26 cellular contexts compared by ENCODE assay signal in genomic region chrX:8841911-8842310, GRCh38. TPM values are rescaled to one million over a fixed set of nuclear protein-coding genes. Genes with fewer than 3 reads are reported as not detected.
DNase-seq lines count a peak whose midpoint lies in the region; ATAC-seq, FAIRE-seq and TF ChIP-seq lines count a peak whose summit lies in the region.
"Had no signal": no experiment of that assay in that cellular context is flagged by ENCODE, and none has a peak within 500 bp of the region (broad histone marks: within the 10 kb centered on the region; RNA-seq: fewer than 3 reads in every experiment).

No MANE protein-coding gene starts in this region.

- H3K4me2 ChIP-seq in A549 (no peak overlapping the region), astrocyte (ENCODE audit: low read length) (no peak overlapping the region)
- H3K4me2 ChIP-seq: BLaER1 treated with 17β-estradiol and CSF1 and Interleukin-3, amounts not matched to agents 10 nM and 100 nM; KMS-11 had no signal

- H3K36me3 ChIP-seq in astrocyte (ENCODE audit: insufficient read depth, low read length), result no peaks in the 10 kb centered on the region
- no peaks in the 10 kb centered on the region for H3K36me3 ChIP-seq in colonic mucosa
- H3K36me3 ChIP-seq: BLaER1 treated with 17β-estradiol and CSF1 and Interleukin-3, amounts not matched to agents 10 nM and 100 nM had no signal

- H3K4me1 ChIP-seq in A549 (peaks cover 27% of the 10 kb centered on the region), astrocyte (ENCODE audit: insufficient read depth, low read length) (peaks cover 5% of the 10 kb centered on the region), colonic mucosa (no peaks in the 10 kb centered on the region)
- H3K4me1 ChIP-seq: BLaER1 treated with 17β-estradiol and CSF1 and Interleukin-3, amounts not matched to agents 10 nM and 100 nM had no signal

- no peak for TF ChIP-seq EP300 in A549 (IDR thresholded peaks at IDR 0.05)

- no peak overlapping the region for H3K27ac Mint-ChIP-seq in astrocyte (ENCODE audit: unreplicated experiment)
- H3K27ac Mint-ChIP-seq: CD4-positive, alpha-beta T cell had no signal

- no peak for TF ChIP-seq RAD21 in A549 (conservative IDR thresholded peaks at IDR 0.05 in 1 of 2, IDR thresholded peaks at IDR 0.05 in 1 of 2)

- intact Hi-C loops in colonic mucosa (cut with DNase I), result no loop called here

- H3K79me2 ChIP-seq in astrocyte (ENCODE audit: insufficient read depth, low read length), result no peaks in the 10 kb centered on the region

- peaks cover 13% of the 10 kb centered on the region for H3K4me1 Mint-ChIP-seq in astrocyte (ENCODE audit: low read depth, unreplicated experiment)

- CTCF ChIA-PET in A549 (lab: Yijun Ruan, JAX), result no interaction called here

- H3K9me3 Mint-ChIP-seq in astrocyte (ENCODE audit: unreplicated experiment), result no peaks in the 10 kb centered on the region
- H3K9me3 Mint-ChIP-seq: CD4-positive, alpha-beta T cell had no signal

- ATAC-seq in A549, result no peak

- H3K36me3 Mint-ChIP-seq in astrocyte (ENCODE audit: low read depth, unreplicated experiment), result no peaks in the 10 kb centered on the region
- H3K36me3 Mint-ChIP-seq: IgD-negative memory B cell had no signal

- H3K27me3 Mint-ChIP-seq in astrocyte (ENCODE audit: low read depth, unreplicated experiment), result peaks cover 4% of the 10 kb centered on the region
- H3K27me3 Mint-ChIP-seq: CD4-positive, alpha-beta T cell had no signal

- H2AFZ ChIP-seq in astrocyte (ENCODE audit: low read depth, low read length), result no peak overlapping the region

- no peak for DNase-seq in A549 (ENCODE audit: low read depth in 1 of 2, low spot score in 1 of 2)
- DNase-seq in M059J (ENCODE audit: low read depth), result peak; percentile 78
- peak; percentile 72 for DNase-seq in astrocyte (ENCODE audit: low read depth)
- peak; percentile 33 for DNase-seq in glomerular visceral epithelial cell (ENCODE audit: extremely low spot score)
- no peak for DNase-seq in central memory CD4-positive, alpha-beta T cell
- no peak for DNase-seq in colonic mucosa
- DNase-seq in SHP77 (lab: John Stamatoyannopoulos, UW), result no peak
- DNase-seq in ecto neural progenitor cell (ENCODE audit: low spot score), result no peak
- DNase-seq: AML-193; CD4-positive, alpha-beta T cell; GOT3; HCEC 1CT; NCI-H1092; NCI-H1436; NCI-H187; NCI-H2081 treated with DMSO at 0.1 percent for 48 hours; NCI-H2171 treated with DMSO at 0.1 percent for 48 hours; NCI-H345; NCI-H510A treated with DMSO at 0.1 percent for 48 hours; Right ventricle myocardium superior; RPMI8226 had no signal

- no peaks in the 10 kb centered on the region for H4K20me1 ChIP-seq in astrocyte (ENCODE audit: insufficient read depth, low read length)
- H4K20me1 ChIP-seq: BLaER1 treated with 17β-estradiol and CSF1 and Interleukin-3, amounts not matched to agents 10 nM and 100 nM had no signal

- H3K4me3 ChIP-seq in A549, result no peak overlapping the region
- no peak overlapping the region for H3K4me3 ChIP-seq in astrocyte (ENCODE audit: insufficient read depth, low read depth, low read length)
- H3K4me3 ChIP-seq in colonic mucosa, result no peak overlapping the region
- H3K4me3 ChIP-seq: BLaER1 treated with 17β-estradiol and CSF1 and Interleukin-3, amounts not matched to agents 10 nM and 100 nM had no signal

- FAIRE-seq in A549 (lab: Jason Lieb, UNC), result peak; percentile 39
- FAIRE-seq in astrocyte (lab: Jason Lieb, UNC), result peak; percentile 20
- FAIRE-seq: A204.1 had no signal

- no peaks in the 10 kb centered on the region for H3K9me3 ChIP-seq in A549
- H3K9me3 ChIP-seq in astrocyte (ENCODE audit: insufficient read depth, low read depth, low read length), result no peaks in the 10 kb centered on the region
- H3K9me3 ChIP-seq in colonic mucosa, result no peaks in the 10 kb centered on the region
- H3K9me3 ChIP-seq: BLaER1 treated with 17β-estradiol and CSF1 and Interleukin-3, amounts not matched to agents 10 nM and 100 nM had no signal

- 88% methylated on average over 6 of the region's 6 CpGs for WGBS in A549 (ENCODE audit: missing lambda C conversion rate)

- no peak overlapping the region for H3K4me3 Mint-ChIP-seq in astrocyte (ENCODE audit: unreplicated experiment)
- H3K4me3 Mint-ChIP-seq: CD4-positive, alpha-beta T cell; IgD-negative memory B cell had no signal

- no peak overlapping the region for H3K9ac ChIP-seq in astrocyte (ENCODE audit: low read length)
- no peak overlapping the region for H3K9ac ChIP-seq in colonic mucosa (ENCODE audit: low read depth in 2 of 2, low read length in 2 of 2)
- H3K9ac ChIP-seq: BLaER1 treated with 17β-estradiol and CSF1 and Interleukin-3, amounts not matched to agents 10 nM and 100 nM; KMS-11 had no signal

- no peak for TF ChIP-seq POLR2A in A549 (IDR thresholded peaks at IDR 0.05; ENCODE audit: low read length)

- no peaks in the 10 kb centered on the region for H3K27me3 ChIP-seq in astrocyte (ENCODE audit: insufficient read depth, low read length)
- no peaks in the 10 kb centered on the region for H3K27me3 ChIP-seq in colonic mucosa
- H3K27me3 ChIP-seq: BLaER1 treated with 17β-estradiol and CSF1 and Interleukin-3, amounts not matched to agents 10 nM and 100 nM had no signal

- POLR2A ChIA-PET in A549 (lab: Yijun Ruan, JAX), result no interaction called here

- H3K27ac ChIP-seq in A549 (no peak overlapping the region), astrocyte (ENCODE audit: low read depth, low read length) (no peak overlapping the region), colonic mucosa (no peak overlapping the region)
- H3K27ac ChIP-seq: BLaER1 treated with 17β-estradiol and CSF1 and Interleukin-3, amounts not matched to agents 10 nM and 100 nM; KMS-11 had no signal

- TF ChIP-seq CTCF in A549 (IDR thresholded peaks at IDR 0.05) (no peak), astrocyte (IDR thresholded peaks at IDR 0.05; ENCODE audit: insufficient read depth, low read depth, low read length) (no peak), colonic mucosa (IDR thresholded peaks at IDR 0.05) (no peak)

TF ChIP-seq in A549, 52 proteins besides CTCF, POLR2A, EP300 and RAD21:
- TF ChIP-seq NR3C1 (IDR thresholded peaks at IDR 0.05) (no peak), CEBPB (IDR thresholded peaks at IDR 0.05) (no peak), MAZ (IDR thresholded peaks at IDR 0.05; ENCODE audit: borderline replicate concordance, low read depth, low read length) (no peak), PBX3 (IDR thresholded peaks at IDR 0.05) (no peak), ESRRA (IDR thresholded peaks at IDR 0.05; ENCODE audit: borderline replicate concordance, low read length) (no peak), EHF (CRISPR knock-in tag; IDR thresholded peaks at IDR 0.05) (no peak)

RNA-seq across cellular contexts. Expression of gene FAM9A, which starts 40.7 kb away (rescaled TPM):
- polyA plus RNA-seq in A549 (2011; rRNA removed), result not detected in 2 replicates
- not detected in 2 replicates for polyA plus RNA-seq in A549 (2012; cell fraction: cytosol; rRNA removed)
- polyA plus RNA-seq in A549 (2012; cell fraction: nucleus; rRNA removed), result not detected in 2 replicates
- not detected in 3 replicates for polyA plus RNA-seq in A549 (2017; fragmentation: RNase III; extraction: RNeasy Plus Mini Kit Qiagen cat#74134 plus additional on column Dnase treatment)
- not detected in 2 replicates for polyA minus RNA-seq in A549 (2011; rRNA and poly(A)+ RNA removed)
- not detected in 2 replicates for total RNA-seq in M059J (2014; rRNA removed; shearing (Covaris generic))
- not detected in 2 replicates for total RNA-seq in astrocyte
- total RNA-seq in colonic mucosa, result not detected
- total RNA-seq: CD4-positive, alpha-beta T cell; G401; Right ventricle myocardium superior had no signal
- polyA plus RNA-seq: IgD-negative memory B cell had no signal

Comparison
In these comparisons a context has a peak if more than half of its experiments do, and no peak if none do; other contexts are left out.
1. DNase-seq: peak in M059J (single experiment), astrocyte (single experiment) and glomerular visceral epithelial cell (single experiment); none in A549 (0 of 2), central memory CD4-positive, alpha-beta T cell (single experiment), colonic mucosa (single experiment), SHP77 (0 of 2) and ecto neural progenitor cell (single experiment).